11 cellular contexts compared by ENCODE assay signal in genomic region chr2:219467736-219468075, GRCh38. TPM values are rescaled to one million over a fixed set of nuclear protein-coding genes. Genes with fewer than 3 reads are reported as not detected.
"Had no signal": no experiment of that assay in that cellular context is flagged by ENCODE, and none has a peak within 500 bp of the region (broad histone marks: within the 10 kb centered on the region; RNA-seq: fewer than 3 reads in every experiment).

No MANE protein-coding gene starts in this region.

- H3K27ac ChIP-seq: brain microvascular endothelial cell, foreskin keratinocyte, psoas muscle, thyroid gland had no signal

- DNase-seq: activated effector memory CD4-positive, alpha-beta T cell treated with anti-CD3 and anti-CD28 coated beads, Interleukin-2, amount 50 U/mL, for 16 hours; activated T-cell treated with anti-CD3 and anti-CD28 coated beads, Interleukin-2, amount 50 U/mL, for 24 hours; brain microvascular endothelial cell; mesenchymal stem cell; psoas muscle; stimulated activated CD4-positive, alpha-beta T cell treated with anti-CD3 and anti-CD28 coated beads, Interleukin-15, amount 100 ng/mL, for 24 hours; stomach; thyroid gland had no signal

- H3K9me3 ChIP-seq: psoas muscle, stomach, thyroid gland had no signal

- ATAC-seq: foreskin keratinocyte, left lobe of liver had no signal

- H3K27me3 ChIP-seq: brain microvascular endothelial cell, foreskin keratinocyte, thyroid gland had no signal

- H3K4me3 ChIP-seq: psoas muscle, stomach, thyroid gland had no signal

- FAIRE-seq: endometrium had no signal

- H3K4me1 ChIP-seq: foreskin keratinocyte, psoas muscle, thyroid gland had no signal

- H3K36me3 ChIP-seq: brain microvascular endothelial cell, thyroid gland had no signal

RNA-seq across cellular contexts. Expression of gene ASIC4, which starts 46.6 kb away (rescaled TPM):
- polyA plus RNA-seq: foreskin keratinocyte, stomach had no signal
